Comparison of ENCODE assay signal across 8 cellular contexts in genomic region chr3:47250309-47251060, GRCh38. TPM values are rescaled to one million over a fixed set of nuclear protein-coding genes. Genes with fewer than 3 reads are reported as not detected.
A peak's percentile ranks its signal among the peaks of the same experiment; 100 is the strongest.
DNase-seq lines count a peak whose midpoint lies in the region; ATAC-seq and TF ChIP-seq lines count a peak whose summit lies in the region.

No MANE protein-coding gene starts in this region.

- H3K36me3 ChIP-seq in right atrium auricular region (no peaks in the 10 kb centered on the region), heart right ventricle (no peaks in the 10 kb centered on the region)

- no peaks in the 10 kb centered on the region for H3K9me3 ChIP-seq in right atrium auricular region
- H3K9me3 ChIP-seq in heart right ventricle, result no peaks in the 10 kb centered on the region

- WGBS in heart right ventricle, 2 donors, result 70 to 81% methylated on average over 7 of the region's 7 CpGs

- H3K27me3 ChIP-seq in right atrium auricular region, result no peaks in the 10 kb centered on the region
- H3K27me3 ChIP-seq in heart right ventricle, result no peaks in the 10 kb centered on the region

- DNase-seq in Right ventricle myocardium superior, result peak; percentile 46
- no peak for DNase-seq in right atrium auricular region (ENCODE audit: low spot score)
- peak; percentile 23 for DNase-seq in SKM-1 treated with dmso at 0.1 percent for 144 hours (lab: John Stamatoyannopoulos, UW; ENCODE audit: unreplicated experiment)
- DNase-seq in heart right ventricle, result peak; percentile 34 to 54
- peak; percentile 21 for DNase-seq in superior temporal gyrus (ENCODE audit: extremely low spot score)
- DNase-seq in NCI-H748 (lab: John Stamatoyannopoulos, UW; ENCODE audit: unreplicated experiment), result no peak
- no peak for DNase-seq in HK-2 (ENCODE audit: unreplicated experiment)

- H3K4me3 ChIP-seq in right atrium auricular region, result no peak overlapping the region
- H3K4me3 ChIP-seq in heart right ventricle, result no peak overlapping the region

- TF ChIP-seq CTCF in right atrium auricular region (IDR thresholded peaks at IDR 0.05) (peak in 1 of 2 donors; percentile 61), heart right ventricle (IDR thresholded peaks at IDR 0.05) (peak; percentile 30 to 74 (median 63))

- intact Hi-C loops in Right ventricle myocardium superior (cut with DNase I) (loop anchor here (5.0 kb wide), 1 partner anchor 72 kb away; no protein-coding TSS in a partner anchor), heart right ventricle (cut with DNase I) (loop anchor here in 9 of 10 donors (2.0 to 5.0 kb wide), 3 partner anchors 72 to 74 kb away; no protein-coding TSS in a partner anchor)

- H3K4me1 ChIP-seq in right atrium auricular region (no peaks in the 10 kb centered on the region), heart right ventricle (no peaks in the 10 kb centered on the region)

- H3K27ac ChIP-seq in right atrium auricular region (no peak overlapping the region), heart right ventricle (no peak overlapping the region)

- ATAC-seq in Right ventricle myocardium superior (ENCODE audit: poor library complexity) (peak; percentile 78), heart right ventricle (peak; percentile 63 to 89 (median 82)), HG03139 (IDR thresholded peaks at IDR 0.05; ENCODE audit: unreplicated experiment) (no peak)

RNA-seq across cellular contexts. Expression of gene KIF9, which starts 32.1 kb away (rescaled TPM):
- total RNA-seq in Right ventricle myocardium superior, result 8.4 TPM
- 10 to 100 TPM in 1 of 2 donors, 1 to 10 TPM in 1; 8.8 to 10.5 TPM for total RNA-seq in right atrium auricular region
- 10 to 100 TPM in 2 of 10 donors, 1 to 10 TPM in 8; 6.3 to 12.9 (median 8.5) TPM for total RNA-seq in heart right ventricle
- polyA plus RNA-seq in heart right ventricle, result 10 to 100 TPM in 1 of 2 donors, 1 to 10 TPM in 1; 4.2 to 16.6 TPM

RNA-seq across cellular contexts. Expression of gene KLHL18, which starts 32.3 kb away (rescaled TPM):
- total RNA-seq in Right ventricle myocardium superior (48.4 TPM), right atrium auricular region (10 to 100 TPM; 12.9 to 18.8 TPM), heart right ventricle (10 to 100 TPM; 32.1 to 52.5 (median 41.6) TPM)
- polyA plus RNA-seq in heart right ventricle, result 10 to 100 TPM; 58.5 to 85.7 TPM

Comparison
In these comparisons a context has a peak if more than half of its experiments do, and no peak if none do; other contexts are left out.
1. DNase-seq: peak in Right ventricle myocardium superior (single experiment), SKM-1 treated with dmso at 0.1 percent for 144 hours (single experiment), heart right ventricle (2 of 2) and superior temporal gyrus (single experiment); none in right atrium auricular region (single experiment), NCI-H748 (single experiment) and HK-2 (single experiment).